In genomic region chr13:72645521-72645920, GRCh38 we compare ENCODE assay signal across 22 cellular contexts.
"Had no signal": no experiment of that assay in that cellular context is flagged by ENCODE, and none has a peak within 500 bp of the region (broad histone marks: within the 10 kb centered on the region; RNA-seq: fewer than 3 reads in every experiment).

No MANE protein-coding gene starts in this region.

- H3K9me3 ChIP-seq: Peyer's patch, SJSA1 had no signal

- DNase-seq: KBM-7; MV-4-11; NCI-H1048; NCI-H1105; NCI-H1417; NCI-H1436 treated with DMSO at 0.1 percent for 48 hours; NCI-H1694; NCI-H187 treated with DMSO at 0.1 percent for 48 hours; NCI-H2029 treated with DMSO at 0.1 percent for 48 hours; NCI-H2171 treated with DMSO at 0.1 percent for 48 hours; NCI-H345; NCI-H446 treated with DMSO at 0.1 percent for 48 hours; NCI-H510A treated with DMSO at 0.1 percent for 48 hours; NCI-H526; NK-92 treated with Interleukin-12 subunit alpha and Interleukin-12 subunit beta, amount 100 ng/mL, for 24 hours; OCI-M1; PC-9; Peyer's patch; Right ventricle myocardium superior; SIG-M5 had no signal

- H3K4me3 ChIP-seq: PC-9, Peyer's patch, SJSA1, SK-N-MC had no signal

- H3K36me3 ChIP-seq: Peyer's patch, SJSA1 had no signal

- H3K27me3 ChIP-seq: Peyer's patch, SJSA1 had no signal

- H3K27ac ChIP-seq: PC-9, Peyer's patch, SJSA1, SK-N-MC had no signal

- H3K4me1 ChIP-seq: Peyer's patch, SJSA1 had no signal
